Comparison of ENCODE assay signal across 1 cellular context in genomic region chr13:28355046-28355821, GRCh38.
TF ChIP-seq lines count a peak whose summit lies in the region.

No MANE protein-coding gene starts in this region.

TF ChIP-seq in K562, 482 proteins besides CTCF, POLR2A, EP300 and RAD21 (continued from another document):
- no peak for TF ChIP-seq ADNP (tag; IDR thresholded peaks at IDR 0.05)
- TF ChIP-seq ETV1 (tag; conservative IDR thresholded peaks at IDR 0.05; ENCODE audit: low read depth): no peak
- TF ChIP-seq NUFIP1 (IDR thresholded peaks at IDR 0.05; ENCODE audit: partially characterized antibody): no peak
- no peak for TF ChIP-seq MTA2 (IDR thresholded peaks at IDR 0.05; ENCODE audit: low read depth)
- no peak for TF ChIP-seq HDAC6 (IDR thresholded peaks at IDR 0.05; ENCODE audit: low read depth, low read length)
- no peak for TF ChIP-seq HNRNPH1 (optimal IDR thresholded peaks at IDR 0.05; ENCODE audit: low read depth, low read length)
- TF ChIP-seq KDM4B (IDR thresholded peaks at IDR 0.05; ENCODE audit: borderline replicate concordance in 2 of 2, low read depth in 1 of 2): no peak
